ENCODE assay signal across 1 cellular context in genomic region chr7:20214787-20215669, GRCh38.
TF ChIP-seq lines count a peak whose summit lies in the region.

No MANE protein-coding gene starts in this region.

TF ChIP-seq in K562, 482 proteins besides CTCF, POLR2A, EP300 and RAD21 (continued from another document and continues in another):
- TF ChIP-seq SREBF1 (IDR thresholded peaks at IDR 0.05; ENCODE audit: borderline replicate concordance, low read depth, low read length) (no peak), ZFPM2 (CRISPR knock-in tag; IDR thresholded peaks at IDR 0.05) (no peak), PTTG1 (tag; IDR thresholded peaks at IDR 0.05; ENCODE audit: low read depth) (no peak), CTBP1 (IDR thresholded peaks at IDR 0.05; ENCODE audit: borderline replicate concordance) (0 out of 2 replicates have a peak, but pooled peaks have one; percentile 11), NR4A1 (CRISPR knock-in tag; IDR thresholded peaks at IDR 0.05) (no peak), NR4A1 (tag; IDR thresholded peaks at IDR 0.05) (0 out of 2 replicates have a peak, but pooled peaks have one; percentile 63), ZNF3 (CRISPR knock-in tag; IDR thresholded peaks at IDR 0.05) (no peak), ATF1 (CRISPR knock-in tag; IDR thresholded peaks at IDR 0.05) (no peak), ATF1 (tag; IDR thresholded peaks at IDR 0.05) (peak; percentile 29), SIN3A (IDR thresholded peaks at IDR 0.05; ENCODE audit: borderline replicate concordance in 2 of 2, control insufficient read depth in 1 of 2, low read depth in 2 of 2, low read length in 2 of 2) (no peak), BCOR (IDR thresholded peaks at IDR 0.05) (no peak), NUFIP1 (IDR thresholded peaks at IDR 0.05; ENCODE audit: partially characterized antibody) (peak; percentile 32), ZEB2 (IDR thresholded peaks at IDR 0.05) (no peak), DMBX1 (CRISPR knock-in tag; IDR thresholded peaks at IDR 0.05; ENCODE audit: borderline replicate concordance) (no peak; the same call in 1 of the 2 replicates), TEAD4 (IDR thresholded peaks at IDR 0.05; ENCODE audit: low read length) (no peak), TEAD4 (CRISPR knock-in tag; IDR thresholded peaks at IDR 0.05; ENCODE audit: borderline replicate concordance) (no peak), KLF16 (IDR thresholded peaks at IDR 0.05) (no peak), CTCFL (IDR thresholded peaks at IDR 0.05; ENCODE audit: borderline replicate concordance, insufficient read depth, low read depth, low read length, poor library complexity, severe bottlenecking) (no peak), ZNF79 (CRISPR knock-in tag; IDR thresholded peaks at IDR 0.05; ENCODE audit: low read depth) (no peak), PRPF4 (IDR thresholded peaks at IDR 0.05; ENCODE audit: insufficient read depth, low read depth, low read length, poor library complexity, severe bottlenecking) (no peak), ZNF184 (CRISPR knock-in tag; IDR thresholded peaks at IDR 0.05) (no peak), NFIC (IDR thresholded peaks at IDR 0.05) (no peak), CREB1 (IDR thresholded peaks at IDR 0.05) (no peak; the same call in 1 of the 2 replicates), CREB1 (CRISPR knock-in tag; IDR thresholded peaks at IDR 0.05) (peak; percentile 35; the same call in 1 of the 2 replicates), HDAC8 (tag; IDR thresholded peaks at IDR 0.05) (no peak), NCOA2 (IDR thresholded peaks at IDR 0.05; ENCODE audit: partially characterized antibody in 2 of 2) (no peak), KAT2B (IDR thresholded peaks at IDR 0.05; ENCODE audit: low read depth, low read length) (no peak), PHB (CRISPR knock-in tag; IDR thresholded peaks at IDR 0.05) (no peak), REST (CRISPR knock-in tag; IDR thresholded peaks at IDR 0.05; ENCODE audit: low read depth) (no peak), ZFP91 (CRISPR knock-in tag; IDR thresholded peaks at IDR 0.05) (no peak), HNRNPUL1 (IDR thresholded peaks at IDR 0.05; ENCODE audit: low read length) (no peak), MYNN (IDR thresholded peaks at IDR 0.05) (no peak), MYNN (CRISPR knock-in tag; IDR thresholded peaks at IDR 0.05) (no peak), CBFA2T3 (IDR thresholded peaks at IDR 0.05) (peak; percentile 27; the same call in 1 of the 2 replicates), KDM1A (IDR thresholded peaks at IDR 0.05) (peak; percentile 35 to 37; a peak in 1 of 4 replicates), FOXP1 (CRISPR knock-in tag; IDR thresholded peaks at IDR 0.05) (no peak), ZNF707 (CRISPR knock-in tag; conservative IDR thresholded peaks at IDR 0.05) (no peak), MEF2D (tag; conservative IDR thresholded peaks at IDR 0.05; ENCODE audit: low read depth) (no peak), HSF4 (CRISPR knock-in tag; IDR thresholded peaks at IDR 0.05; ENCODE audit: borderline replicate concordance) (no peak), ZNF75A (CRISPR knock-in tag; IDR thresholded peaks at IDR 0.05) (no peak), SMC3 (conservative IDR thresholded peaks at IDR 0.05; ENCODE audit: insufficient read depth, low read depth, low read length) (no peak), TAF15 (IDR thresholded peaks at IDR 0.05; ENCODE audit: low read depth, low read length) (no peak), ZNF436 (CRISPR knock-in tag; IDR thresholded peaks at IDR 0.05) (no peak), NR3C1 (CRISPR knock-in tag; IDR thresholded peaks at IDR 0.05) (no peak), HBP1 (CRISPR knock-in tag; IDR thresholded peaks at IDR 0.05) (no peak), EZH2 (IDR thresholded peaks at IDR 0.05; ENCODE audit: borderline replicate concordance, low read depth, low read length) (no peak), ARHGAP35 (IDR thresholded peaks at IDR 0.05; ENCODE audit: partially characterized antibody) (no peak), TAF1 (IDR thresholded peaks at IDR 0.05; ENCODE audit: control insufficient read depth, extremely low read depth, insufficient read depth, low read length, severe bottlenecking) (peak; percentile 30), RNF219 (CRISPR knock-in tag; IDR thresholded peaks at IDR 0.05) (no peak)
- TF ChIP-seq, protein P1, sequence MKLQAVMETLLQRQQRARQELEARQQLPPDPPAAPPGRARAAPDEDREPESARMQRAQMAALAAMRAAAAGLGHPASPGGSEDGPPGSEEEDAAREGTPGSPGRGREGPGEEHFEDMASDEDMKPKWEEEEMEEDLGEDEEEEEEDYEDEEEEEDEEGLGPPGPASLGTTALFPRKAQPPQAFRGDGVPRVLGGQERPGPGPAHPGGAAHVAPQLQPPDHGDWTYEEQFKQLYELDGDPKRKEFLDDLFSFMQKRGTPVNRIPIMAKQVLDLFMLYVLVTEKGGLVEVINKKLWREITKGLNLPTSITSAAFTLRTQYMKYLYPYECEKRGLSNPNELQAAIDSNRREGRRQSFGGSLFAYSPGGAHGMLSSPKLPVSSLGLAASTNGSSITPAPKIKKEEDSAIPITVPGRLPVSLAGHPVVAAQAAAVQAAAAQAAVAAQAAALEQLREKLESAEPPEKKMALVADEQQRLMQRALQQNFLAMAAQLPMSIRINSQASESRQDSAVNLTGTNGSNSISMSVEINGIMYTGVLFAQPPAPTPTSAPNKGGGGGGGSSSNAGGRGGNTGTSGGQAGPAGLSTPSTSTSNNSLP (IDR thresholded peaks at IDR 0.05; ENCODE audit: borderline replicate concordance, low read depth, low read length), result 0 out of 2 replicates have a peak, but pooled peaks have one; percentile 6
- TF ChIP-seq, protein P2, sequence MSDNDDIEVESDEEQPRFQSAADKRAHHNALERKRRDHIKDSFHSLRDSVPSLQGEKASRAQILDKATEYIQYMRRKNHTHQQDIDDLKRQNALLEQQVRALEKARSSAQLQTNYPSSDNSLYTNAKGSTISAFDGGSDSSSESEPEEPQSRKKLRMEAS (CRISPR knock-in tag; IDR thresholded peaks at IDR 0.05), result no peak
